Comparison of ENCODE assay signal across 9 cellular contexts in the genomic region with DNA sequence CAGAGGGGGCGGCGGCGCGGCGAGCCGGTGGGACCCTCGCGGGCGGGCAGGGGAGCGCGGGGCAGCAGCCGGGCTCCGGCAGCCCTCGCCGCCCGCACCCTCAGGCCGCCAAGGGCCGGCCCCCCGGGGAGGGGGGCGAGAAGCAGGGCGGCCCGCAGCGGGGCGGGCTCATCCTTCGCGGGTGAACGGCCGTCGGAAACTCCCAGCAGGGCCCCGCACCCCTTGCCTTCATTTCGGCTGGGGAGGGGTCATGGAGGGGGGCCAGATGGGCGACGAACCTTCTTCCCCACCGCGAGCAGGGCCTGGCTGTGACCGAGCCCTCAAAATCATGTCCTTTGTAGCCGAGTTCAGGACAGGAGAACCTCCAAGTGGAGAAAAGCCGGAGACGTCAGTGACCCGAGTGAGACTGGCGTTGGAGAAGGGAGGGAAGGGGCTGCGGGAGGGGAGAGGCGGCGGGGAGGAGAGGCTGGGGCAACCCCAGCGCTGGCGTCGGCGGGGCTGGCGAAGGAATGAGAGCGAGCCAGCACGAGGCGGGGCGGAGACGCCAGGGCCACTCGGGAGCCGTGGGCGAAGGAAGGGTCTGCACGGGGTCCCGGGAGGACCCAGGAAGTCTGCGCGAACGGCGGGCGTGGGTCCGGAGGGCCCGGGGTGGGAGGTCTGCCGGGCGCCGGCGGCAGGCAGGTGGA. TPM values are rescaled to one million over a fixed set of nuclear protein-coding genes. Genes with fewer than 3 reads are reported as not detected.
DNase-seq lines count a peak whose midpoint lies in the region; ATAC-seq and TF ChIP-seq lines count a peak whose summit lies in the region.
"Had no signal": no experiment of that assay in that cellular context is flagged by ENCODE, and none has a peak within 500 bp of the region (broad histone marks: within the 10 kb centered on the region; RNA-seq: fewer than 3 reads in every experiment).

No MANE protein-coding gene starts in this region.

- no peaks in the 10 kb centered on the region for H3K36me3 Mint-ChIP-seq in CD4-positive, CD25-positive, alpha-beta regulatory T cell
- peaks cover 9% of the 10 kb centered on the region for H3K36me3 Mint-ChIP-seq in activated CD8-positive, alpha-beta T cell treated with anti-CD3 and anti-CD28 coated beads, Interleukin-2, amount 10 ng/mL, durations not matched to agents 7 days and 5 days (ENCODE audit: low read depth)
- H3K36me3 Mint-ChIP-seq in stimulated activated naive B cell treated with anti-CD40 and anti-IgM and Interleukin-4, amounts not matched to agents 10 μg/mL and 1 μg/mL and 100 μg/mL, for 72 hours = peaks cover 2 to 5% of the 10 kb centered on the region in 2 donors

- no peaks in the 10 kb centered on the region for H3K36me3 ChIP-seq in CD4-positive, CD25-positive, alpha-beta regulatory T cell (ENCODE audit: control insufficient read depth, insufficient read depth, low read length)
- H3K36me3 ChIP-seq in HEK293 (ENCODE audit: control insufficient read depth in 2 of 2, insufficient read depth in 1 of 2, low read length in 2 of 2) (peaks cover 21 to 35% of the 10 kb centered on the region in 2 experiments), iPS-15b (ENCODE audit: control insufficient read depth, insufficient read depth, low read length) (no peaks in the 10 kb centered on the region)

- no peak overlapping the region for H3K4me3 ChIP-seq in CD4-positive, CD25-positive, alpha-beta regulatory T cell (ENCODE audit: low read depth, low read length)
- H3K4me3 ChIP-seq in HEK293 (ENCODE audit: low read depth, low read length) (peak overlapping the region; percentile 59), iPS-15b (ENCODE audit: low read depth, low read length) (peak overlapping the region; percentile 40)
- H3K4me3 ChIP-seq: K562 had no signal

- H3K27ac ChIP-seq in CD4-positive, CD25-positive, alpha-beta regulatory T cell (ENCODE audit: insufficient read depth, low read length, poor library complexity, severe bottlenecking) = no peak overlapping the region
- peak overlapping the region; percentile 100 for H3K27ac ChIP-seq in HEK293 (ENCODE audit: extremely low read depth, low read depth, low read length)

- DNase-seq in CD4-positive, CD25-positive, alpha-beta regulatory T cell = no peak
- no peak for DNase-seq in activated CD8-positive, alpha-beta T cell treated with anti-CD3 and anti-CD28 coated beads, Interleukin-2, amount 10 ng/mL, durations not matched to agents 7 days and 5 days
- DNase-seq in stimulated activated naive B cell treated with anti-CD40 and anti-IgM and Interleukin-4, amounts not matched to agents 10 μg/mL and 1 μg/mL and 100 μg/mL, for 72 hours = no peak
- DNase-seq in HCEC 1CT (no peak), occipital lobe (lab: John Stamatoyannopoulos, UW) (no peak), COR-L47 (lab: John Stamatoyannopoulos, UW) (no peak)

- H3K4me1 Mint-ChIP-seq in CD4-positive, CD25-positive, alpha-beta regulatory T cell = peaks cover 23 to 63% (median 46%) of the 10 kb centered on the region in 4 donors
- H3K4me1 Mint-ChIP-seq in activated CD8-positive, alpha-beta T cell treated with anti-CD3 and anti-CD28 coated beads, Interleukin-2, amount 10 ng/mL, durations not matched to agents 7 days and 5 days (ENCODE audit: low read depth) = peaks cover 38% of the 10 kb centered on the region
- peaks cover 37 to 50% of the 10 kb centered on the region in 2 donors for H3K4me1 Mint-ChIP-seq in stimulated activated naive B cell treated with anti-CD40 and anti-IgM and Interleukin-4, amounts not matched to agents 10 μg/mL and 1 μg/mL and 100 μg/mL, for 72 hours

- no peak for ATAC-seq in CD4-positive, CD25-positive, alpha-beta regulatory T cell (ENCODE audit: low read depth in 2 of 2)
- ATAC-seq in activated CD8-positive, alpha-beta T cell treated with anti-CD3 and anti-CD28 coated beads, Interleukin-2, amount 10 ng/mL, durations not matched to agents 7 days and 5 days = no peak
- ATAC-seq in stimulated activated naive B cell treated with anti-CD40 and anti-IgM and Interleukin-4, amounts not matched to agents 10 μg/mL and 1 μg/mL and 100 μg/mL, for 72 hours (replicated peaks) = peak in 1 of 2 donors; percentile 2
- ATAC-seq: K562 had no signal

- no peaks in the 10 kb centered on the region for H3K9me3 ChIP-seq in CD4-positive, CD25-positive, alpha-beta regulatory T cell (ENCODE audit: control insufficient read depth in 2 of 2, low read length in 2 of 2)
- no peaks in the 10 kb centered on the region for H3K9me3 ChIP-seq in HEK293 (ENCODE audit: control insufficient read depth, insufficient read depth, low read depth, low read length)
- H3K9me3 ChIP-seq in iPS-15b (ENCODE audit: control insufficient read depth, insufficient read depth, low read length) = no peaks in the 10 kb centered on the region

- peaks cover 66% of the 10 kb centered on the region for H3K27me3 Mint-ChIP-seq in CD4-positive, CD25-positive, alpha-beta regulatory T cell
- H3K27me3 Mint-ChIP-seq in activated CD8-positive, alpha-beta T cell treated with anti-CD3 and anti-CD28 coated beads, Interleukin-2, amount 10 ng/mL, durations not matched to agents 7 days and 5 days (ENCODE audit: low read depth) = peaks cover 60% of the 10 kb centered on the region
- H3K27me3 Mint-ChIP-seq in stimulated activated naive B cell treated with anti-CD40 and anti-IgM and Interleukin-4, amounts not matched to agents 10 μg/mL and 1 μg/mL and 100 μg/mL, for 72 hours = peaks cover 47 to 53% of the 10 kb centered on the region in 2 donors

- no peak overlapping the region for H3K9ac ChIP-seq in iPS-15b (ENCODE audit: low read depth, low read length)

- peaks cover 75% of the 10 kb centered on the region for H3K4me1 ChIP-seq in CD4-positive, CD25-positive, alpha-beta regulatory T cell (ENCODE audit: control insufficient read depth, insufficient read depth, low read length, poor library complexity, severe bottlenecking)
- H3K4me1 ChIP-seq in HEK293 (ENCODE audit: control insufficient read depth, insufficient read depth, low read length) (peaks cover 4% of the 10 kb centered on the region), iPS-15b (ENCODE audit: control insufficient read depth, insufficient read depth, low read length) (peaks cover 11% of the 10 kb centered on the region)

- no peak overlapping the region for H3K27ac Mint-ChIP-seq in CD4-positive, CD25-positive, alpha-beta regulatory T cell
- H3K27ac Mint-ChIP-seq in activated CD8-positive, alpha-beta T cell treated with anti-CD3 and anti-CD28 coated beads, Interleukin-2, amount 10 ng/mL, durations not matched to agents 7 days and 5 days = no peak overlapping the region
- peak overlapping the region; percentile 89 for H3K27ac Mint-ChIP-seq in stimulated activated naive B cell treated with anti-CD40 and anti-IgM and Interleukin-4, amounts not matched to agents 10 μg/mL and 1 μg/mL and 100 μg/mL, for 72 hours

- TF ChIP-seq CTCF in HEK293 (tag by site-specific recombination; IDR thresholded peaks at IDR 0.05) = no peak

- H3K4me3 Mint-ChIP-seq in CD4-positive, CD25-positive, alpha-beta regulatory T cell = peak overlapping the region; percentile 74 to 96 (median 80)
- peak overlapping the region; percentile 42 for H3K4me3 Mint-ChIP-seq in activated CD8-positive, alpha-beta T cell treated with anti-CD3 and anti-CD28 coated beads, Interleukin-2, amount 10 ng/mL, durations not matched to agents 7 days and 5 days
- H3K4me3 Mint-ChIP-seq in stimulated activated naive B cell treated with anti-CD40 and anti-IgM and Interleukin-4, amounts not matched to agents 10 μg/mL and 1 μg/mL and 100 μg/mL, for 72 hours = peak overlapping the region; percentile 73 to 74

- POLR2A ChIA-PET in HEK293 (lab: Yijun Ruan, JAX) = interaction anchor here (0.7 to 4.1 kb wide), 11 partner anchors 12 to 1453 kb away, joined by 3 to 32 read pairs (median 6); no protein-coding TSS in a partner anchor
- POLR2A ChIA-PET in activated CD8-positive, alpha-beta T cell treated with anti-CD3 and anti-CD28 coated beads, Interleukin-2, amount 10 ng/mL, durations not matched to agents 7 days and 5 days (lab: Charles Lee) = no interaction called here

- peaks cover 23% of the 10 kb centered on the region for H3K27me3 ChIP-seq in CD4-positive, CD25-positive, alpha-beta regulatory T cell (ENCODE audit: control insufficient read depth, insufficient read depth, low read length)
- H3K27me3 ChIP-seq in iPS-15b (ENCODE audit: control insufficient read depth, insufficient read depth, low read length) = peaks cover 83% of the 10 kb centered on the region

- CTCF ChIA-PET in HEK293 (lab: Yijun Ruan, JAX) = interaction anchor here (0.7 kb wide), 1 partner anchor 78 kb away, joined by 3 read pairs; no protein-coding TSS in a partner anchor
- CTCF ChIA-PET in activated CD8-positive, alpha-beta T cell treated with anti-CD3 and anti-CD28 coated beads, Interleukin-2, amount 10 ng/mL, durations not matched to agents 7 days and 5 days (lab: Charles Lee) = interaction anchor here (1.7 to 3.8 kb wide), 4 partner anchors 12 to 745 kb away, joined by 7 to 19 read pairs (median 14); no protein-coding TSS in a partner anchor

- H3K9me3 Mint-ChIP-seq in CD4-positive, CD25-positive, alpha-beta regulatory T cell = peaks cover 0 to 9% (median 0%) of the 10 kb centered on the region in 7 donors
- no peaks in the 10 kb centered on the region for H3K9me3 Mint-ChIP-seq in activated CD8-positive, alpha-beta T cell treated with anti-CD3 and anti-CD28 coated beads, Interleukin-2, amount 10 ng/mL, durations not matched to agents 7 days and 5 days (ENCODE audit: insufficient read depth)
- no peaks in the 10 kb centered on the region for H3K9me3 Mint-ChIP-seq in stimulated activated naive B cell treated with anti-CD40 and anti-IgM and Interleukin-4, amounts not matched to agents 10 μg/mL and 1 μg/mL and 100 μg/mL, for 72 hours

TF ChIP-seq in HEK293, 187 proteins besides CTCF, POLR2A, EP300 and RAD21 (continues in another document):
- no peak for TF ChIP-seq ZNF155 (tag by site-specific recombination; IDR thresholded peaks at IDR 0.05)

RNA-seq across cellular contexts. Expression of gene FOXC1, which starts 0.6 kb away (rescaled TPM):
- total RNA-seq in CD4-positive, CD25-positive, alpha-beta regulatory T cell = not detected
- polyA plus RNA-seq in CD4-positive, CD25-positive, alpha-beta regulatory T cell = not detected
- not detected for total RNA-seq in activated CD8-positive, alpha-beta T cell treated with anti-CD3 and anti-CD28 coated beads, Interleukin-2, amount 10 ng/mL, durations not matched to agents 7 days and 5 days
- 4.8 TPM for total RNA-seq in occipital lobe
- total RNA-seq: K562 had no signal
- polyA plus RNA-seq: K562 had no signal
